8 cellular contexts compared by ENCODE assay signal in the genomic region with DNA sequence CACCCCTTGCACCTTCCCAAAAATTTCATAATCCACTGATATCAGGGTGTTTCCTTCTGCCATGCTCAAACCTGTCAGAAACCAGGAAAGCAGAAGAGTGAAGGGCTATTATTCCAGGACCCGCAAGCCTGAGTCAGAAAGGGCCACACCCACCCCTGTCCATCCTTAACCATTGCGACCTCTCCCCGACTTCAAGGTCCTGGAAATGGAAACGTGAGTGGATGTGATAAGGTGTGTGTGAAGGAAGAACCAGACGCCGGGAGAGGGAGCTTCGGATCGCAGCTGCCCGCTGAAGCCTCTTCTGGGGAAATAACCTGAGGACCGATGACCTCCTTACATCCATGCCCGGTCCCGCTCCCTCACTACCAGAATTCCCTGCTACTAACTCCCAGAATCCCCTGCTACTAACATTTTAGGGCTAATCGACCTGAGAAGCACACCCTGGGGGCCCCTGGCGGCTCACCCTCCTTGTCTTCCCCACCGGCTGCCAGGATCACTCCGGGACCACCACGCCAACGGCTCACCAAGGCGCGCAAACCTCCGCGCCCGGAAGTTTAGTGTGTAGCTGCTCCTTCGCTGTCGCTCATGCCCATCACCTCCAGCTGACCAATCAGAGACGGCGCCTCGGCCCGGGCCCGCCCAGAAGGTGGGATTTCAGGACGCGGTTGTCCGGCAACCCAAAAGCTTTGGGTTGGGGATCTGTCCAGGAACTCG. TPM values are rescaled to one million over a fixed set of nuclear protein-coding genes. Genes with fewer than 3 reads are reported as not detected.
DNase-seq lines count a peak whose midpoint lies in the region; ATAC-seq lines count a peak whose summit lies in the region.

ACYP1 (minus strand) TSS at position 534 of the 714 bp plus-strand sequence; CDS start at position 63, 471 bp downstream.

- no peaks in the 10 kb centered on the region for H3K9me3 Mint-ChIP-seq in memory B cell

- POLR2A ChIA-PET in activated CD8-positive, alpha-beta memory T cell treated with anti-CD3 and anti-CD28 coated beads for 36 hours (lab: Charles Lee), result interaction anchor here (0.9 to 1.2 kb wide), 2 partner anchors 61 to 63 kb away, joined by 3 to 5 read pairs; partner anchors contain the start of genes EIF2B2 and NEK9

- DNase-seq in COLO829 (ENCODE audit: low spot score) (peak; percentile 74), HT1080 (ENCODE audit: low read depth) (peak; percentile 91), NOMO-1 (lab: John Stamatoyannopoulos, UW; ENCODE audit: unreplicated experiment in 2 of 2) (peak; percentile 76 to 92), memory B cell (ENCODE audit: low spot score in 2 of 2) (peak; percentile 88 to 89)
- DNase-seq in effector memory CD4-positive, alpha-beta T cell, result peak; percentile 75 to 86 (median 83)
- DNase-seq in stimulated activated CD8-positive, alpha-beta memory T cell treated with anti-CD3 and anti-CD28 coated beads, Interleukin-12 subunit alpha, Interleukin-12 subunit beta, amount 100 ng/mL, for 4 hours (ENCODE audit: low read depth), result peak; percentile 79

- peak; percentile 90 for ATAC-seq in GM21367 (IDR thresholded peaks at IDR 0.05; ENCODE audit: unreplicated experiment)
- ATAC-seq in memory B cell (ENCODE audit: low read depth), result peak; percentile 100

- no peaks in the 10 kb centered on the region for H3K27me3 ChIP-seq in effector memory CD4-positive, alpha-beta T cell (replicated peaks; ENCODE audit: control insufficient read depth, insufficient read depth, low read length, poor library complexity, severe bottlenecking)

- H3K27ac ChIP-seq in effector memory CD4-positive, alpha-beta T cell (ENCODE audit: insufficient read depth, low read length, poor library complexity, severe bottlenecking), result peak within 1 kb of the TSS; percentile 77

- no peaks in the 10 kb centered on the region for H3K36me3 ChIP-seq in effector memory CD4-positive, alpha-beta T cell (ENCODE audit: control insufficient read depth, insufficient read depth, low read length)

- peak within 1 kb of the TSS; percentile 80 for H3K4me3 ChIP-seq in effector memory CD4-positive, alpha-beta T cell (ENCODE audit: insufficient read depth, low read depth, low read length, poor library complexity, severe bottlenecking)

- no peaks in the 10 kb centered on the region for H3K9me3 ChIP-seq in effector memory CD4-positive, alpha-beta T cell (ENCODE audit: control insufficient read depth, low read length)

- peaks cover 8% of the 10 kb centered on the region for H3K36me3 Mint-ChIP-seq in memory B cell

- peak within 1 kb of the TSS; percentile 85 for H3K27ac Mint-ChIP-seq in memory B cell

- H3K4me1 ChIP-seq in effector memory CD4-positive, alpha-beta T cell (ENCODE audit: control insufficient read depth, insufficient read depth, low read length, poor library complexity, severe bottlenecking), result peaks cover 5% of the 10 kb centered on the region

- CTCF ChIA-PET in activated CD8-positive, alpha-beta memory T cell treated with anti-CD3 and anti-CD28 coated beads for 36 hours (lab: Charles Lee), result interaction anchor here (0.8 to 2.2 kb wide), 5 partner anchors 11 to 202 kb away, joined by 3 to 7 read pairs (median 4); partner anchors contain the start of gene MLH3

- H3K4me3 Mint-ChIP-seq in memory B cell, result peak within 1 kb of the TSS; percentile 90

- H3K4me1 Mint-ChIP-seq in memory B cell, result peaks cover 17% of the 10 kb centered on the region

- H3K27me3 Mint-ChIP-seq in memory B cell, result no peaks in the 10 kb centered on the region

RNA-seq across cellular contexts. Expression of gene ACYP1, which starts in this region (rescaled TPM):
- 25.9 and 26.4 TPM in 2 replicates for total RNA-seq in HT1080 (2014; rRNA removed; shearing (Covaris generic))
- 40.2 and 45.1 TPM in 2 replicates for polyA plus RNA-seq in HT1080 (2015; cell fraction: cytosol; rRNA removed)
- polyA plus RNA-seq in HT1080 (2015; cell fraction: nucleus; rRNA removed), result 36.2 and 44.3 TPM in 2 replicates
- 10 to 100 TPM; 41.6 to 42.0 TPM for total RNA-seq in activated CD8-positive, alpha-beta memory T cell treated with anti-CD3 and anti-CD28 coated beads for 36 hours

Comparison
In these comparisons a context has a peak if more than half of its experiments do, and no peak if none do; other contexts are left out.
1. Peak in every context shown above with its lines: DNase-seq, ATAC-seq, H3K4me3 ChIP-seq and H3K27ac ChIP-seq.